ENCODE assay signal across 12 cellular contexts in genomic region chr7:141460781-141461715, GRCh38.
DNase-seq lines count a peak whose midpoint lies in the region; ATAC-seq and TF ChIP-seq lines count a peak whose summit lies in the region.
"Had no signal": no experiment of that assay in that cellular context is flagged by ENCODE, and none has a peak within 500 bp of the region (broad histone marks: within the 10 kb centered on the region; RNA-seq: fewer than 3 reads in every experiment).

No MANE protein-coding gene starts in this region.

- peaks cover 49% of the 10 kb centered on the region for H3K27me3 Mint-ChIP-seq in CD4-positive, alpha-beta T cell
- H3K27me3 Mint-ChIP-seq in CD14-positive monocyte (ENCODE audit: low read depth in 3 of 3): peaks cover 4 to 7% (median 6%) of the 10 kb centered on the region in 3 donors
- peaks cover 9% of the 10 kb centered on the region for H3K27me3 Mint-ChIP-seq in activated T-helper 2 cell treated with anti-CD3 and anti-CD28 coated beads, Interferon-gamma antibody, Interleukin-2, Interleukin-4, amounts not matched to agents 10 μg/mL and 5 μg/mL and 100 μg/mL, durations not matched to agents 14 hours and 24 hours and 36 hours (ENCODE audit: low read depth)

- H3K9me3 Mint-ChIP-seq in CD4-positive, alpha-beta T cell: no peaks in the 10 kb centered on the region
- no peaks in the 10 kb centered on the region for H3K9me3 Mint-ChIP-seq in CD14-positive monocyte
- no peaks in the 10 kb centered on the region for H3K9me3 Mint-ChIP-seq in activated T-helper 2 cell treated with anti-CD3 and anti-CD28 coated beads, Interferon-gamma antibody, Interleukin-2, Interleukin-4, amounts not matched to agents 10 μg/mL and 5 μg/mL and 100 μg/mL, durations not matched to agents 14 hours and 24 hours and 36 hours

- peak; percentile 29 for DNase-seq in HEK293T (ENCODE audit: extremely low spot score)
- peak; percentile 92 for DNase-seq in SK-N-MC (ENCODE audit: low read depth, low spot score)
- peak; percentile 4 for DNase-seq in fibroblast of villous mesenchyme (ENCODE audit: low read depth)
- peak; percentile 38 for DNase-seq in occipital lobe (lab: John Stamatoyannopoulos, UW)
- DNase-seq in CD4-positive, alpha-beta T cell: no peak
- DNase-seq in CD14-positive monocyte (ENCODE audit: low spot score): no peak
- no peak for DNase-seq in activated T-helper 2 cell treated with anti-CD3 and anti-CD28 coated beads, Interferon-gamma antibody, Interleukin-2, Interleukin-4, amounts not matched to agents 10 μg/mL and 5 μg/mL and 100 μg/mL, durations not matched to agents 14 hours and 24 hours and 36 hours (ENCODE audit: low spot score)
- DNase-seq: activated CD4-positive, CD25-positive, alpha-beta regulatory T cell; activated effector memory CD4-positive, alpha-beta T cell treated with anti-CD3 and anti-CD28 coated beads, Interleukin-2, amount 50 U/mL, for 16 hours; CD4-positive, alpha-beta memory T cell; small intestine had no signal

- H3K9me3 ChIP-seq in SK-N-MC (ENCODE audit: low read depth, low read length): no peaks in the 10 kb centered on the region
- H3K9me3 ChIP-seq in CD4-positive, alpha-beta T cell (ENCODE audit: control insufficient read depth, low read length): no peaks in the 10 kb centered on the region

- POLR2A ChIA-PET in HEK293T (lab: Yijun Ruan, JAX): interaction anchor here (1.0 to 1.5 kb wide), 2 partner anchors 22 to 38 kb away, joined by 3 to 4 read pairs; no protein-coding TSS in a partner anchor
- POLR2A ChIA-PET in CD4-positive, alpha-beta T cell (lab: Charles Lee): no interaction called here

- intact Hi-C loops in CD4-positive, alpha-beta T cell (cut with DNase I, micrococcal nuclease): no loop called here
- intact Hi-C loops in CD14-positive monocyte (cut with micrococcal nuclease): no loop called here
- intact Hi-C loops in activated T-helper 2 cell treated with anti-CD3 and anti-CD28 coated beads, Interferon-gamma antibody, Interleukin-2, Interleukin-4, amounts not matched to agents 10 μg/mL and 5 μg/mL and 100 μg/mL, durations not matched to agents 14 hours and 24 hours and 36 hours (cut with micrococcal nuclease): no loop called here

- H3K27me3 ChIP-seq in CD4-positive, alpha-beta T cell (ENCODE audit: control insufficient read depth, insufficient read depth, low read length): peaks cover 3% of the 10 kb centered on the region

- TF ChIP-seq CTCF in fibroblast of villous mesenchyme (IDR thresholded peaks at IDR 0.05; ENCODE audit: insufficient read depth, low read depth, low read length): no peak
- no peak for TF ChIP-seq CTCF in CD4-positive, alpha-beta T cell (IDR thresholded peaks at IDR 0.05)
- no peak for TF ChIP-seq CTCF in CD14-positive monocyte (IDR thresholded peaks at IDR 0.05)

- peak overlapping the region; percentile 96 for H3K27ac ChIP-seq in SK-N-MC
- H3K27ac ChIP-seq in CD4-positive, alpha-beta T cell (ENCODE audit: low read depth, low read length): no peak overlapping the region

- H3K36me3 Mint-ChIP-seq in CD4-positive, alpha-beta T cell (ENCODE audit: low read depth): no peaks in the 10 kb centered on the region
- no peaks in the 10 kb centered on the region for H3K36me3 Mint-ChIP-seq in CD14-positive monocyte
- no peaks in the 10 kb centered on the region for H3K36me3 Mint-ChIP-seq in activated T-helper 2 cell treated with anti-CD3 and anti-CD28 coated beads, Interferon-gamma antibody, Interleukin-2, Interleukin-4, amounts not matched to agents 10 μg/mL and 5 μg/mL and 100 μg/mL, durations not matched to agents 14 hours and 24 hours and 36 hours (ENCODE audit: low read depth)
- H3K36me3 Mint-ChIP-seq: CD4-positive, alpha-beta memory T cell had no signal

- no peaks in the 10 kb centered on the region for H3K36me3 ChIP-seq in SK-N-MC (ENCODE audit: insufficient read depth, low read length)

- H3K4me3 Mint-ChIP-seq in CD4-positive, alpha-beta T cell: no peak overlapping the region
- H3K4me3 Mint-ChIP-seq in CD14-positive monocyte: no peak overlapping the region
- H3K4me3 Mint-ChIP-seq in activated T-helper 2 cell treated with anti-CD3 and anti-CD28 coated beads, Interferon-gamma antibody, Interleukin-2, Interleukin-4, amounts not matched to agents 10 μg/mL and 5 μg/mL and 100 μg/mL, durations not matched to agents 14 hours and 24 hours and 36 hours (ENCODE audit: low read depth): no peak overlapping the region
- H3K4me3 Mint-ChIP-seq: CD4-positive, alpha-beta memory T cell had no signal

- no peak overlapping the region for H3K27ac Mint-ChIP-seq in CD4-positive, alpha-beta T cell
- H3K27ac Mint-ChIP-seq in CD14-positive monocyte: no peak overlapping the region
- no peak overlapping the region for H3K27ac Mint-ChIP-seq in activated T-helper 2 cell treated with anti-CD3 and anti-CD28 coated beads, Interferon-gamma antibody, Interleukin-2, Interleukin-4, amounts not matched to agents 10 μg/mL and 5 μg/mL and 100 μg/mL, durations not matched to agents 14 hours and 24 hours and 36 hours
- H3K27ac Mint-ChIP-seq: CD4-positive, alpha-beta memory T cell had no signal

- no peaks in the 10 kb centered on the region for H3K4me1 Mint-ChIP-seq in CD4-positive, alpha-beta T cell (ENCODE audit: low read depth)
- no peaks in the 10 kb centered on the region for H3K4me1 Mint-ChIP-seq in CD14-positive monocyte
- H3K4me1 Mint-ChIP-seq in activated T-helper 2 cell treated with anti-CD3 and anti-CD28 coated beads, Interferon-gamma antibody, Interleukin-2, Interleukin-4, amounts not matched to agents 10 μg/mL and 5 μg/mL and 100 μg/mL, durations not matched to agents 14 hours and 24 hours and 36 hours (ENCODE audit: low read depth): peaks cover 3% of the 10 kb centered on the region
- H3K4me1 Mint-ChIP-seq: CD4-positive, alpha-beta memory T cell had no signal

- H3K9ac ChIP-seq in SK-N-MC (ENCODE audit: insufficient read length): peak overlapping the region; percentile 67

- CTCF ChIA-PET in HEK293T (lab: Yijun Ruan, JAX): no interaction called here
- CTCF ChIA-PET in CD4-positive, alpha-beta T cell (lab: Charles Lee): no interaction called here

- no peak for ATAC-seq in CD4-positive, alpha-beta T cell (ENCODE audit: poor library complexity)
- no peak for ATAC-seq in GM21786 (IDR thresholded peaks at IDR 0.05; ENCODE audit: unreplicated experiment)

- H3K4me3 ChIP-seq in SK-N-MC (peak overlapping the region; percentile 69), fibroblast of villous mesenchyme (ENCODE audit: low read depth, low read length) (no peak overlapping the region)

TF ChIP-seq in HEK293T, 16 proteins besides CTCF, POLR2A, EP300 and RAD21:
- TF ChIP-seq PKNOX1 (IDR thresholded peaks at IDR 0.05) (peak; percentile 26; the same call in 1 of the 2 replicates), CTBP1 (IDR thresholded peaks at IDR 0.05; ENCODE audit: borderline replicate concordance) (no peak), NFRKB (IDR thresholded peaks at IDR 0.05) (no peak), ARNT (IDR thresholded peaks at IDR 0.05) (no peak)
TF ChIP-seq in HEK293T: peak in this region for 1.

Comparison
In these comparisons a context has a peak if more than half of its experiments do, and no peak if none do; other contexts are left out.
1. DNase-seq: peak in HEK293T (single experiment), SK-N-MC (single experiment), fibroblast of villous mesenchyme (single experiment) and occipital lobe (single experiment); none in CD4-positive, alpha-beta T cell (0 of 10), CD14-positive monocyte (single experiment) and activated T-helper 2 cell treated with anti-CD3 and anti-CD28 coated beads, Interferon-gamma antibody, Interleukin-2, Interleukin-4, amounts not matched to agents 10 μg/mL and 5 μg/mL and 100 μg/mL, durations not matched to agents 14 hours and 24 hours and 36 hours (single experiment).